20 cellular contexts compared by ENCODE assay signal in the genomic region with DNA sequence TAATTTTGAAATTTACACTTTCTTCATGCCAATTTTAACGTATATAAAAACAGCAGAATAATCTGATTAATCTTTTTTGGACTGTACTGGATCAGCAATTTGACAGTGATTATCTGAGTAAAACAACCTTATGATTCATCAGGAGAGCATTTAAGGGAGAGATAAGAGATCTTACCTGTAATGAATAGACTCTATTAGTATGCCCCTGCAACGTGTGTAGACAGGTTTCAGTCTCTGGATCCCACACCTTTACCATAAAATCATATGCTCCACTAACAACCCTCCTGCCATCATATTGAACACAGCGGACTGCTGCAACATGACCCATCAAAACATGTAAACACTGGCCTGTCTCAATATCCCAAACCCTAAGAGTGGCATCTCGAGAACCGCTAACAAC.
DNase-seq lines count a peak whose midpoint lies in the region; ATAC-seq and TF ChIP-seq lines count a peak whose summit lies in the region.
"Had no signal": no experiment of that assay in that cellular context is flagged by ENCODE, and none has a peak within 500 bp of the region (broad histone marks: within the 10 kb centered on the region; RNA-seq: fewer than 3 reads in every experiment).

No MANE protein-coding gene starts in this region.

- H3K36me3 Mint-ChIP-seq in CD8-positive, alpha-beta memory T cell, result peaks cover 31 to 76% (median 40%) of the 10 kb centered on the region in 3 donors
- peaks cover 71% of the 10 kb centered on the region for H3K36me3 Mint-ChIP-seq in activated CD4-positive, alpha-beta T cell treated with anti-CD3 and anti-CD28 coated beads, Interleukin-2, amount 10 ng/mL, durations not matched to agents 7 days and 5 days (ENCODE audit: low read depth)

- no peak for TF ChIP-seq EP300 in stomach (IDR thresholded peaks at IDR 0.05)

- peak overlapping the region in 2 of 8 donors; percentile 20 to 28 for H3K27ac Mint-ChIP-seq in CD8-positive, alpha-beta memory T cell
- H3K27ac Mint-ChIP-seq in activated CD4-positive, alpha-beta T cell treated with anti-CD3 and anti-CD28 coated beads, Interleukin-2, amount 10 ng/mL, durations not matched to agents 7 days and 5 days, result no peak overlapping the region
- H3K27ac Mint-ChIP-seq: CD4-positive, alpha-beta memory T cell had no signal

- H3K9me3 Mint-ChIP-seq in CD8-positive, alpha-beta memory T cell, result no peaks in the 10 kb centered on the region
- peaks cover 6% of the 10 kb centered on the region for H3K9me3 Mint-ChIP-seq in activated CD4-positive, alpha-beta T cell treated with anti-CD3 and anti-CD28 coated beads, Interleukin-2, amount 10 ng/mL, durations not matched to agents 7 days and 5 days
- H3K9me3 Mint-ChIP-seq: CD4-positive, alpha-beta memory T cell had no signal

- POLR2A ChIA-PET in CD8-positive, alpha-beta memory T cell (lab: Charles Lee), result interaction anchor here (0.6 kb wide), 2 partner anchors 215 to 429 kb away, joined by 3 to 4 read pairs; no protein-coding TSS in a partner anchor
- POLR2A ChIA-PET in activated CD4-positive, alpha-beta T cell treated with anti-CD3 and anti-CD28 coated beads, Interleukin-2, amount 10 ng/mL, durations not matched to agents 7 days and 5 days (lab: Charles Lee), result no interaction called here

- no peaks in the 10 kb centered on the region for H3K27me3 Mint-ChIP-seq in CD8-positive, alpha-beta memory T cell
- no peaks in the 10 kb centered on the region for H3K27me3 Mint-ChIP-seq in activated CD4-positive, alpha-beta T cell treated with anti-CD3 and anti-CD28 coated beads, Interleukin-2, amount 10 ng/mL, durations not matched to agents 7 days and 5 days
- H3K27me3 Mint-ChIP-seq: CD4-positive, alpha-beta memory T cell had no signal

- H3K4me3 ChIP-seq in CD8-positive, alpha-beta memory T cell (ENCODE audit: low read length), result no peak overlapping the region
- H3K4me3 ChIP-seq in stomach, result no peak overlapping the region
- H3K4me3 ChIP-seq: GM23248, K562, SJCRH30 had no signal

- 80 to 89% (median 85%) methylated on average over 5 of the region's 5 CpGs for WGBS in stomach, 5 donors

- H3K4me3 Mint-ChIP-seq in CD8-positive, alpha-beta memory T cell, result no peak overlapping the region
- no peak overlapping the region for H3K4me3 Mint-ChIP-seq in activated CD4-positive, alpha-beta T cell treated with anti-CD3 and anti-CD28 coated beads, Interleukin-2, amount 10 ng/mL, durations not matched to agents 7 days and 5 days
- H3K4me3 Mint-ChIP-seq: CD4-positive, alpha-beta memory T cell had no signal

- CTCF ChIA-PET in CD8-positive, alpha-beta memory T cell (lab: Charles Lee), result no interaction called here
- CTCF ChIA-PET in activated CD4-positive, alpha-beta T cell treated with anti-CD3 and anti-CD28 coated beads, Interleukin-2, amount 10 ng/mL, durations not matched to agents 7 days and 5 days (lab: Charles Lee), result interaction anchor here (0.6 kb wide), 1 partner anchor 84 kb away, joined by 3 read pairs; no protein-coding TSS in a partner anchor

- TF ChIP-seq CTCF in stomach (IDR thresholded peaks at IDR 0.05), result no peak

- no peaks in the 10 kb centered on the region for H3K4me1 ChIP-seq in CD8-positive, alpha-beta memory T cell (ENCODE audit: insufficient read depth, low read length)
- H3K4me1 ChIP-seq in stomach, result peaks cover 0 to 11% (median 0%) of the 10 kb centered on the region in 4 donors
- H3K4me1 ChIP-seq: SJCRH30 had no signal

- H3K27ac ChIP-seq in CD8-positive, alpha-beta memory T cell (ENCODE audit: low read depth, low read length), result no peak overlapping the region
- no peak overlapping the region for H3K27ac ChIP-seq in stomach
- H3K27ac ChIP-seq: GM23248, HL-60, SJCRH30 had no signal

- peaks cover 7 to 19% (median 11%) of the 10 kb centered on the region in 3 donors for H3K4me1 Mint-ChIP-seq in CD8-positive, alpha-beta memory T cell
- H3K4me1 Mint-ChIP-seq in activated CD4-positive, alpha-beta T cell treated with anti-CD3 and anti-CD28 coated beads, Interleukin-2, amount 10 ng/mL, durations not matched to agents 7 days and 5 days, result peaks cover 18% of the 10 kb centered on the region

- ATAC-seq in esophagus mucosa, result peak; percentile 24
- ATAC-seq: K562 had no signal

- DNase-seq in DMS153 (lab: John Stamatoyannopoulos, UW) (peak; percentile 16), NCI-H146 (lab: John Stamatoyannopoulos, UW) (peak; percentile 43), NCI-H69 (lab: John Stamatoyannopoulos, UW) (peak; percentile 7), stomach (no peak), COR-L47 (lab: John Stamatoyannopoulos, UW) (no peak)
- DNase-seq in CD8-positive, alpha-beta memory T cell, result no peak
- no peak for DNase-seq in activated CD4-positive, alpha-beta T cell treated with anti-CD3 and anti-CD28 coated beads, Interleukin-2, amount 10 ng/mL, durations not matched to agents 7 days and 5 days
- DNase-seq: CD4-positive, alpha-beta memory T cell; DND-41; GM23248; HCEC 1CT; NCI-H1048; NCI-H187 treated with DMSO at 0.1 percent for 48 hours; NCI-H2227 treated with DMSO at 0.1 percent for 48 hours; NCI-H524 treated with DMSO at 0.1 percent for 48 hours; RPMI8226; SJCRH30 had no signal

- H3K9me3 ChIP-seq in CD8-positive, alpha-beta memory T cell (ENCODE audit: low read length), result no peaks in the 10 kb centered on the region
- no peaks in the 10 kb centered on the region for H3K9me3 ChIP-seq in stomach
- H3K9me3 ChIP-seq: SJCRH30 had no signal

- intact Hi-C loops in stomach (cut with DNase I; ENCODE audit: low total_unique reads), result no loop called here

- no peaks in the 10 kb centered on the region for H3K27me3 ChIP-seq in CD8-positive, alpha-beta memory T cell (ENCODE audit: insufficient read depth, low read length, poor library complexity, severe bottlenecking)
- no peaks in the 10 kb centered on the region for H3K27me3 ChIP-seq in stomach
- H3K27me3 ChIP-seq: SJCRH30 had no signal

- no peaks in the 10 kb centered on the region for H3K36me3 ChIP-seq in CD8-positive, alpha-beta memory T cell (ENCODE audit: insufficient read depth, low read length)
- H3K36me3 ChIP-seq in stomach, result peaks cover 9 to 78% (median 72%) of the 10 kb centered on the region in 4 donors

- no peak for TF ChIP-seq POLR2A in stomach (IDR thresholded peaks at IDR 0.05)

Comparison
In these comparisons a context has a peak if more than half of its experiments do, and no peak if none do; other contexts are left out.
1. DNase-seq: peak in DMS153 (single experiment), NCI-H146 (single experiment) and NCI-H69 (single experiment); none in CD8-positive, alpha-beta memory T cell (0 of 5), stomach (single experiment), activated CD4-positive, alpha-beta T cell treated with anti-CD3 and anti-CD28 coated beads, Interleukin-2, amount 10 ng/mL, durations not matched to agents 7 days and 5 days (single experiment) and COR-L47 (single experiment).